35 cellular contexts compared by ENCODE assay signal in genomic region chr18:37378616-37379015, GRCh38.
"Had no signal": no experiment of that assay in that cellular context is flagged by ENCODE, and none has a peak within 500 bp of the region (broad histone marks: within the 10 kb centered on the region; RNA-seq: fewer than 3 reads in every experiment).

No MANE protein-coding gene starts in this region.

- ATAC-seq: activated CD8-positive, alpha-beta memory T cell treated with anti-CD3 and anti-CD28 coated beads, Interleukin-2, amount 10 ng/mL, durations not matched to agents 7 days and 5 days; activated naive CD8-positive, alpha-beta T cell treated with anti-CD3 and anti-CD28 coated beads, Interleukin-2, amount 50 U/mL, for 24 hours; PC-3 had no signal

- H3K36me3 ChIP-seq: cardiac muscle cell, Peyer's patch had no signal

- H3K4me1 ChIP-seq: Peyer's patch had no signal

- H3K27me3 Mint-ChIP-seq: activated CD4-positive, alpha-beta memory T cell treated with anti-CD3 and anti-CD28 coated beads, Interleukin-2, amount 10 ng/mL, durations not matched to agents 7 days and 5 days; central memory CD8-positive, alpha-beta T cell had no signal

- H3K36me3 Mint-ChIP-seq: activated CD8-positive, alpha-beta memory T cell treated with anti-CD3 and anti-CD28 coated beads, Interleukin-2, amount 10 ng/mL, durations not matched to agents 7 days and 5 days; activated naive CD4-positive, alpha-beta T cell treated with anti-CD3 and anti-CD28 coated beads, Interleukin-2, amount 10 ng/mL, durations not matched to agents 7 days and 5 days; activated naive CD8-positive, alpha-beta T cell; IgD-negative memory B cell had no signal

- H3K27me3 ChIP-seq: Peyer's patch had no signal

- DNase-seq: activated B cell treated with CpG ODN at 0.5 μM for 24 hours; activated CD4-positive, alpha-beta memory T cell treated with anti-CD3 and anti-CD28 coated beads, Interleukin-2, amount 10 ng/mL, durations not matched to agents 7 days and 5 days; activated CD4-positive, alpha-beta T cell treated with anti-CD3 and anti-CD28 coated beads for 1 hour; activated CD4-positive, alpha-beta T cell treated with anti-CD3 and anti-CD28 coated beads for 48 hours; activated CD8-positive, alpha-beta memory T cell treated with anti-CD3 and anti-CD28 coated beads for 24 hours; activated CD8-positive, alpha-beta memory T cell treated with anti-CD3 and anti-CD28 coated beads, Interleukin-2, amount 10 ng/mL, durations not matched to agents 7 days and 5 days; activated CD8-positive, alpha-beta memory T cell treated with anti-CD3 and anti-CD28 coated beads, Interleukin-2, amount 50 U/mL, for 48 hours; activated effector memory CD4-positive, alpha-beta T cell treated with Interleukin-2 at 50 U/mL for 16 hours; activated naive CD4-positive, alpha-beta T cell treated with anti-CD3 and anti-CD28 coated beads, Interleukin-2, amount 10 ng/mL, durations not matched to agents 7 days and 5 days; activated naive CD8-positive, alpha-beta T cell treated with anti-CD3 and anti-CD28 coated beads, Interleukin-2, amount 50 U/mL, for 24 hours; activated T-cell treated with anti-CD3 and anti-CD28 coated beads, Interleukin-2, amount 50 U/mL, for 48 hours; anterior cingulate cortex; Karpas-422; KBM-7; NCI-H1105; NCI-H1417 treated with DMSO at 0.1 percent for 48 hours; NCI-H1694 treated with DMSO at 0.1 percent for 48 hours; NCI-H2029; NCI-H446; NCI-H510A treated with DMSO at 0.1 percent for 48 hours; NCI-H526 treated with DMSO at 0.1 percent for 48 hours; NCI-H82; NK-92 treated with Interleukin-12 subunit alpha and Interleukin-12 subunit beta, amount 100 ng/mL, for 24 hours; PC-3; Peyer's patch; Right ventricle myocardium superior; SW 1271; T-helper 1 cell; T-helper 2 cell; T-helper 9 cell had no signal

- H3K9me3 Mint-ChIP-seq: activated B cell treated with CpG ODN at 0.5 μM for 24 hours; activated CD4-positive, alpha-beta memory T cell treated with anti-CD3 and anti-CD28 coated beads, Interleukin-2, amount 10 ng/mL, durations not matched to agents 7 days and 5 days; activated naive CD4-positive, alpha-beta T cell treated with anti-CD3 and anti-CD28 coated beads, Interleukin-2, amount 10 ng/mL, durations not matched to agents 7 days and 5 days; central memory CD8-positive, alpha-beta T cell had no signal

- H3K4me1 Mint-ChIP-seq: activated B cell treated with CpG ODN at 0.5 μM for 24 hours; activated CD4-positive, alpha-beta memory T cell treated with anti-CD3 and anti-CD28 coated beads, Interleukin-2, amount 10 ng/mL, durations not matched to agents 7 days and 5 days; activated CD8-positive, alpha-beta memory T cell treated with anti-CD3 and anti-CD28 coated beads, Interleukin-2, amount 10 ng/mL, durations not matched to agents 7 days and 5 days; activated naive CD4-positive, alpha-beta T cell treated with anti-CD3 and anti-CD28 coated beads, Interleukin-2, amount 10 ng/mL, durations not matched to agents 7 days and 5 days; activated naive CD8-positive, alpha-beta T cell treated with anti-CD3 and anti-CD28 coated beads, Interleukin-2, amount 50 U/mL, for 24 hours; central memory CD8-positive, alpha-beta T cell had no signal

- H3K27ac ChIP-seq: cardiac muscle cell, Peyer's patch, VCaP had no signal

- H3K27ac Mint-ChIP-seq: activated B cell treated with CpG ODN at 0.5 μM for 24 hours; activated CD4-positive, alpha-beta memory T cell treated with anti-CD3 and anti-CD28 coated beads, Interleukin-2, amount 10 ng/mL, durations not matched to agents 7 days and 5 days; activated CD8-positive, alpha-beta memory T cell treated with anti-CD3 and anti-CD28 coated beads, Interleukin-2, amount 10 ng/mL, durations not matched to agents 7 days and 5 days; activated naive CD4-positive, alpha-beta T cell treated with anti-CD3 and anti-CD28 coated beads, Interleukin-2, amount 10 ng/mL, durations not matched to agents 7 days and 5 days; activated naive CD8-positive, alpha-beta T cell; activated naive CD8-positive, alpha-beta T cell treated with anti-CD3 and anti-CD28 coated beads, Interleukin-2, amount 50 U/mL, for 24 hours; IgD-negative memory B cell had no signal

- H3K4me3 ChIP-seq: cardiac muscle cell, Peyer's patch had no signal

- H3K4me3 Mint-ChIP-seq: activated B cell treated with CpG ODN at 0.5 μM for 24 hours; activated CD4-positive, alpha-beta memory T cell treated with anti-CD3 and anti-CD28 coated beads, Interleukin-2, amount 10 ng/mL, durations not matched to agents 7 days and 5 days; activated CD8-positive, alpha-beta memory T cell treated with anti-CD3 and anti-CD28 coated beads, Interleukin-2, amount 10 ng/mL, durations not matched to agents 7 days and 5 days; activated naive CD4-positive, alpha-beta T cell treated with anti-CD3 and anti-CD28 coated beads, Interleukin-2, amount 10 ng/mL, durations not matched to agents 7 days and 5 days; activated naive CD8-positive, alpha-beta T cell; activated naive CD8-positive, alpha-beta T cell treated with anti-CD3 and anti-CD28 coated beads, Interleukin-2, amount 50 U/mL, for 24 hours; central memory CD8-positive, alpha-beta T cell; IgD-negative memory B cell had no signal

- H3K9me3 ChIP-seq: Peyer's patch had no signal
